ENCODE assay signal across 8 cellular contexts in genomic region chr10:12348341-12348869, GRCh38. TPM values are rescaled to one million over a fixed set of nuclear protein-coding genes. Genes with fewer than 3 reads are reported as not detected.
DNase-seq lines count a peak whose midpoint lies in the region; ATAC-seq, FAIRE-seq and TF ChIP-seq lines count a peak whose summit lies in the region.

No MANE protein-coding gene starts in this region.

- H3K4me1 Mint-ChIP-seq in stimulated activated naive CD8-positive, alpha-beta T cell treated with anti-CD3 and anti-CD28 coated beads, Interleukin-15, Interleukin-2, amounts not matched to agents 100 ng/mL and 50 ng/mL, for 24 hours (ENCODE audit: low read depth): peaks cover 45% of the 10 kb centered on the region

- no peaks in the 10 kb centered on the region for H3K27me3 Mint-ChIP-seq in stimulated activated naive CD8-positive, alpha-beta T cell treated with anti-CD3 and anti-CD28 coated beads, Interleukin-15, Interleukin-2, amounts not matched to agents 100 ng/mL and 50 ng/mL, for 24 hours

- peak overlapping the region; percentile 70 to 86 (median 74) for H3K4me3 ChIP-seq in breast epithelium

- no peak for FAIRE-seq in H54 (lab: Jason Lieb, UNC)

- no peaks in the 10 kb centered on the region for H3K36me3 Mint-ChIP-seq in stimulated activated naive CD8-positive, alpha-beta T cell treated with anti-CD3 and anti-CD28 coated beads, Interleukin-15, Interleukin-2, amounts not matched to agents 100 ng/mL and 50 ng/mL, for 24 hours (ENCODE audit: low read depth)

- intact Hi-C loops in breast epithelium (cut with DNase I; ENCODE audit: low total_unique reads): no loop called here

- peak overlapping the region; percentile 79 for H3K4me3 Mint-ChIP-seq in stimulated activated naive CD8-positive, alpha-beta T cell treated with anti-CD3 and anti-CD28 coated beads, Interleukin-15, Interleukin-2, amounts not matched to agents 100 ng/mL and 50 ng/mL, for 24 hours

- no peak for ATAC-seq in stimulated activated naive CD8-positive, alpha-beta T cell treated with anti-CD3 and anti-CD28 coated beads, Interleukin-15, Interleukin-2, amounts not matched to agents 100 U/mL and 50 U/mL, for 24 hours
- no peak for ATAC-seq in GM21360 (IDR thresholded peaks at IDR 0.05; ENCODE audit: unreplicated experiment)

- H3K36me3 ChIP-seq in breast epithelium: no peaks in the 10 kb centered on the region

- TF ChIP-seq POLR2A in breast epithelium (IDR thresholded peaks at IDR 0.05): no peak
- no peak for TF ChIP-seq POLR2A in H54 (IDR thresholded peaks at IDR 0.05; ENCODE audit: low read depth, low read length)

- no peak for DNase-seq in stimulated activated naive CD8-positive, alpha-beta T cell treated with anti-CD3 and anti-CD28 coated beads, Interleukin-15, Interleukin-2, amounts not matched to agents 100 U/mL and 50 U/mL, for 24 hours
- DNase-seq in breast epithelium (ENCODE audit: low spot score in 2 of 2) (no peak), middle frontal gyrus (ENCODE audit: extremely low spot score, low spot score) (peak; percentile 17), H54 (ENCODE audit: insufficient read length, low spot score) (no peak), UCSD-AML1 (lab: John Stamatoyannopoulos, UW; ENCODE audit: unreplicated experiment) (no peak), NOMO-1 treated with DMSO at 0.1 percent for 48 hours (lab: John Stamatoyannopoulos, UW; ENCODE audit: unreplicated experiment) (no peak)

- peak overlapping the region; percentile 90 for H3K27ac Mint-ChIP-seq in stimulated activated naive CD8-positive, alpha-beta T cell treated with anti-CD3 and anti-CD28 coated beads, Interleukin-15, Interleukin-2, amounts not matched to agents 100 ng/mL and 50 ng/mL, for 24 hours

- no peak for TF ChIP-seq CTCF in breast epithelium (IDR thresholded peaks at IDR 0.05)

- H3K9me3 Mint-ChIP-seq in stimulated activated naive CD8-positive, alpha-beta T cell treated with anti-CD3 and anti-CD28 coated beads, Interleukin-15, Interleukin-2, amounts not matched to agents 100 ng/mL and 50 ng/mL, for 24 hours: no peaks in the 10 kb centered on the region

- H3K4me1 ChIP-seq in breast epithelium: no peaks in the 10 kb centered on the region

- H3K27me3 ChIP-seq in breast epithelium: no peaks in the 10 kb centered on the region

- H3K9me3 ChIP-seq in breast epithelium: no peaks in the 10 kb centered on the region

- peak overlapping the region; percentile 73 to 91 for H3K27ac ChIP-seq in breast epithelium

RNA-seq across cellular contexts. Expression of gene CAMK1D, which starts 0.9 kb away (rescaled TPM):
- 10 to 100 TPM in 1 of 3 donors, 1 to 10 TPM in 2; 4.4 to 17.3 (median 5.2) TPM for total RNA-seq in breast epithelium
